Comparison of ENCODE assay signal across 14 cellular contexts in genomic region chr6:82954937-82955577, GRCh38.
DNase-seq lines count a peak whose midpoint lies in the region; ATAC-seq, FAIRE-seq and TF ChIP-seq lines count a peak whose summit lies in the region.
"Had no signal": no experiment of that assay in that cellular context is flagged by ENCODE, and none has a peak within 500 bp of the region (broad histone marks: within the 10 kb centered on the region; RNA-seq: fewer than 3 reads in every experiment).

No MANE protein-coding gene starts in this region.

- 70% methylated on average over 4 of the region's 4 CpGs for WGBS in mammary epithelial cell (ENCODE audit: low coverage, missing lambda C conversion rate)

- H3K4me3 ChIP-seq in mammary epithelial cell (replicated peaks in 1 of 3; ENCODE audit: insufficient read depth in 1 of 3, low read depth in 2 of 3, low read length in 3 of 3) (no peak overlapping the region), astrocyte of the cerebellum (ENCODE audit: low read depth, low read length) (no peak overlapping the region), kidney (ENCODE audit: low read length in 2 of 2) (no peak overlapping the region)

- in situ Hi-C loops in mammary epithelial cell (cut with MboI; ENCODE audit: low sequenced_read_pairs in 2 of 2) (no loop called here), astrocyte of the cerebellum (cut with HindIII; ENCODE audit: low sequenced_read_pairs) (no loop called here)

- CTCF ChIA-PET in mammary epithelial cell (lab: Charles Lee; ENCODE audit: low non-redundant PET) (no interaction called here), MCF 10A (lab: Yijun Ruan, JAX) (interaction anchor here (0.7 kb wide), 1 partner anchor 55 kb away, joined by 3 read pairs; no protein-coding TSS in a partner anchor)
- CTCF ChIA-PET in activated CD8-positive, alpha-beta T cell treated with anti-CD3 and anti-CD28 coated beads for 36 hours (lab: Charles Lee) = no interaction called here

- H3K4me1 ChIP-seq in mammary epithelial cell (ENCODE audit: insufficient read depth, low read length) = peaks cover 28% of the 10 kb centered on the region
- no peaks in the 10 kb centered on the region for H3K4me1 ChIP-seq in kidney (ENCODE audit: control insufficient read depth in 1 of 2, insufficient read depth in 1 of 2, low read depth in 1 of 2, low read length in 2 of 2)

- H3K36me3 Mint-ChIP-seq in MCF 10A (ENCODE audit: insufficient read depth, unreplicated experiment) = no peaks in the 10 kb centered on the region
- peaks cover 45% of the 10 kb centered on the region for H3K36me3 Mint-ChIP-seq in activated CD8-positive, alpha-beta T cell treated with anti-CD3 and anti-CD28 coated beads for 36 hours (ENCODE audit: low read depth)

- H4K20me1 ChIP-seq in mammary epithelial cell (ENCODE audit: insufficient read depth, low read length) = no peaks in the 10 kb centered on the region

- intact Hi-C loops in mammary epithelial cell (cut with micrococcal nuclease) = no loop called here
- intact Hi-C loops in MCF 10A (cut with micrococcal nuclease) = no loop called here
- intact Hi-C loops in activated CD8-positive, alpha-beta T cell treated with anti-CD3 and anti-CD28 coated beads for 36 hours (cut with micrococcal nuclease) = no loop called here
- intact Hi-C loops in kidney (cut with DNase I) = no loop called here

- peaks cover 44% of the 10 kb centered on the region for H3K4me1 Mint-ChIP-seq in MCF 10A (ENCODE audit: insufficient read depth, unreplicated experiment)
- no peaks in the 10 kb centered on the region for H3K4me1 Mint-ChIP-seq in activated CD8-positive, alpha-beta T cell treated with anti-CD3 and anti-CD28 coated beads for 36 hours (ENCODE audit: low read depth)
- H3K4me1 Mint-ChIP-seq: activated naive CD4-positive, alpha-beta T cell treated with anti-CD3 and anti-CD28 coated beads, Interleukin-2, amount 50 U/mL, for 24 hours had no signal

- no peaks in the 10 kb centered on the region for H3K79me2 ChIP-seq in mammary epithelial cell (ENCODE audit: insufficient read depth, low read length)

- H3K9me3 ChIP-seq in mammary epithelial cell (replicated peaks; ENCODE audit: insufficient read depth, low read length) = no peaks in the 10 kb centered on the region
- H3K9me3 ChIP-seq in kidney (ENCODE audit: control insufficient read depth in 1 of 2, low read length in 2 of 2) = no peaks in the 10 kb centered on the region

- FAIRE-seq in kidney (lab: Jason Lieb, UNC) = no peak
- FAIRE-seq: GM19239 had no signal

- H3K36me3 ChIP-seq in mammary epithelial cell (ENCODE audit: insufficient read depth, low read length) (no peaks in the 10 kb centered on the region), kidney (ENCODE audit: control insufficient read depth in 1 of 2, insufficient read depth in 2 of 2, low read length in 2 of 2) (no peaks in the 10 kb centered on the region)

- no peak overlapping the region for H2AFZ ChIP-seq in mammary epithelial cell (ENCODE audit: low read depth, low read length)

- H3K4me2 ChIP-seq in mammary epithelial cell (ENCODE audit: insufficient read depth, low read depth, low read length) = no peak overlapping the region

- BruUV-seq in mammary epithelial cell (replicated peaks; lab: Mats Ljungman, UMichigan) (no TSS peak), MCF 10A (replicated peaks; lab: Mats Ljungman, UMichigan) (no TSS peak)

- H3K27ac Mint-ChIP-seq in MCF 10A (ENCODE audit: low read depth, unreplicated experiment) = no peak overlapping the region
- H3K27ac Mint-ChIP-seq in activated CD8-positive, alpha-beta T cell treated with anti-CD3 and anti-CD28 coated beads for 36 hours = no peak overlapping the region
- H3K27ac Mint-ChIP-seq: activated naive CD4-positive, alpha-beta T cell treated with anti-CD3 and anti-CD28 coated beads, Interleukin-2, amount 50 U/mL, for 24 hours had no signal

- ATAC-seq in HG03139 (IDR thresholded peaks at IDR 0.05; ENCODE audit: unreplicated experiment) = peak; percentile 72
- ATAC-seq in activated CD8-positive, alpha-beta T cell treated with anti-CD3 and anti-CD28 coated beads for 36 hours = no peak

- TF ChIP-seq CTCF in mammary epithelial cell (conservative IDR thresholded peaks at IDR 0.05 in 1 of 2, IDR thresholded peaks at IDR 0.05 in 1 of 2; ENCODE audit: extremely low read depth in 1 of 2, insufficient read depth in 1 of 2, low read depth in 1 of 2, low read length in 2 of 2) = no peak
- no peak for TF ChIP-seq CTCF in MCF 10A (IDR thresholded peaks at IDR 0.05; ENCODE audit: unreplicated experiment)
- TF ChIP-seq CTCF in astrocyte of the cerebellum (IDR thresholded peaks at IDR 0.05; ENCODE audit: low read depth, low read length, missing control alignments) = no peak
- no peak for TF ChIP-seq CTCF in activated CD8-positive, alpha-beta T cell treated with anti-CD3 and anti-CD28 coated beads for 36 hours (IDR thresholded peaks at IDR 0.05)
- no peak for TF ChIP-seq CTCF in kidney (IDR thresholded peaks at IDR 0.05; ENCODE audit: borderline replicate concordance, extremely low read depth, insufficient read depth)

- no peaks in the 10 kb centered on the region for H3K9me3 Mint-ChIP-seq in MCF 10A (ENCODE audit: unreplicated experiment)
- no peaks in the 10 kb centered on the region for H3K9me3 Mint-ChIP-seq in activated CD8-positive, alpha-beta T cell treated with anti-CD3 and anti-CD28 coated beads for 36 hours

- dilution Hi-C loops in mammary epithelial cell (cut with HindIII; ENCODE audit: low sequenced_read_pairs) = no loop called here

- H3K9ac ChIP-seq in mammary epithelial cell (ENCODE audit: insufficient read depth, low read length) (no peak overlapping the region), kidney (ENCODE audit: low read length in 2 of 2) (no peak overlapping the region)

- no peaks in the 10 kb centered on the region for H3K27me3 Mint-ChIP-seq in MCF 10A (ENCODE audit: insufficient read depth, unreplicated experiment)
- H3K27me3 Mint-ChIP-seq in activated CD8-positive, alpha-beta T cell treated with anti-CD3 and anti-CD28 coated beads for 36 hours = no peaks in the 10 kb centered on the region
- H3K27me3 Mint-ChIP-seq: activated naive CD4-positive, alpha-beta T cell treated with anti-CD3 and anti-CD28 coated beads, Interleukin-2, amount 50 U/mL, for 24 hours had no signal

- DNase-seq in mammary epithelial cell (peak; percentile 26), MCF 10A (ENCODE audit: unreplicated experiment) (no peak), astrocyte of the cerebellum (ENCODE audit: low read depth) (peak; percentile 31), OCI-M2 (lab: John Stamatoyannopoulos, UW; ENCODE audit: unreplicated experiment) (no peak), NCI-H510A treated with DMSO at 0.1 percent for 48 hours (lab: John Stamatoyannopoulos, UW) (no peak), kidney (no peak)
- DNase-seq in activated CD8-positive, alpha-beta T cell treated with anti-CD3 and anti-CD28 coated beads for 36 hours = no peak
- DNase-seq: NCI-H1105; stimulated activated CD8-positive, alpha-beta memory T cell treated with anti-CD3 and anti-CD28 coated beads, Interleukin-4, amount 100 ng/mL, for 48 hours; SW 1271 had no signal

- H3K4me3 Mint-ChIP-seq in MCF 10A (ENCODE audit: unreplicated experiment) = no peak overlapping the region
- H3K4me3 Mint-ChIP-seq in activated CD8-positive, alpha-beta T cell treated with anti-CD3 and anti-CD28 coated beads for 36 hours = no peak overlapping the region
- H3K4me3 Mint-ChIP-seq: activated naive CD4-positive, alpha-beta T cell treated with anti-CD3 and anti-CD28 coated beads, Interleukin-2, amount 50 U/mL, for 24 hours had no signal

- POLR2A ChIA-PET in MCF 10A (lab: Yijun Ruan, JAX) = interaction anchor here (0.6 to 1.7 kb wide), 2 partner anchors 11 to 584 kb away, joined by 3 read pairs; no protein-coding TSS in a partner anchor
- POLR2A ChIA-PET in activated CD8-positive, alpha-beta T cell treated with anti-CD3 and anti-CD28 coated beads for 36 hours (lab: Charles Lee) = no interaction called here

- H3K27ac ChIP-seq in mammary epithelial cell (ENCODE audit: insufficient read depth, low read depth, low read length) = no peak overlapping the region
- no peak overlapping the region for H3K27ac ChIP-seq in kidney (ENCODE audit: low read depth in 2 of 2, low read length in 2 of 2)
- H3K27ac ChIP-seq: 22Rv1 had no signal

- H3K27me3 ChIP-seq in mammary epithelial cell (ENCODE audit: insufficient read depth, low read length) = no peaks in the 10 kb centered on the region

Comparison
In these comparisons a context has a peak if more than half of its experiments do, and no peak if none do; other contexts are left out.
1. DNase-seq: peak in mammary epithelial cell (single experiment) and astrocyte of the cerebellum (single experiment); none in MCF 10A (single experiment), activated CD8-positive, alpha-beta T cell treated with anti-CD3 and anti-CD28 coated beads for 36 hours (single experiment), OCI-M2 (single experiment), NCI-H510A treated with DMSO at 0.1 percent for 48 hours (single experiment) and kidney (single experiment).